ENCODE assay signal across 13 cellular contexts in genomic region chr9:108580021-108580439, GRCh38.
DNase-seq lines count a peak whose midpoint lies in the region; ATAC-seq and TF ChIP-seq lines count a peak whose summit lies in the region.
"Had no signal": no experiment of that assay in that cellular context is flagged by ENCODE, and none has a peak within 500 bp of the region (broad histone marks: within the 10 kb centered on the region; RNA-seq: fewer than 3 reads in every experiment).

No MANE protein-coding gene starts in this region.

- DNase-seq in Calu3 = peak; percentile 55
- peak; percentile 63 for DNase-seq in NCI-H226
- peak; percentile 96 for DNase-seq in epithelial cell of esophagus (ENCODE audit: low read depth)
- DNase-seq in omental fat pad (ENCODE audit: low spot score) = no peak
- DNase-seq in activated CD4-positive, alpha-beta T cell treated with anti-CD3 and anti-CD28 coated beads, Interleukin-2, amount 10 ng/mL, durations not matched to agents 24 days and 14 days = no peak
- no peak for DNase-seq in naive thymus-derived CD8-positive, alpha-beta T cell
- DNase-seq: activated T-cell treated with anti-CD3 and anti-CD28 coated beads, Interleukin-2, amount 50 U/mL, for 48 hours; MM.1S; psoas muscle had no signal

- CTCF ChIA-PET in Calu3 (lab: Charles Lee) = no interaction called here

- no peak overlapping the region for H3K27ac Mint-ChIP-seq in Calu3 (ENCODE audit: unreplicated experiment)
- H3K27ac Mint-ChIP-seq in activated CD4-positive, alpha-beta T cell treated with anti-CD3 and anti-CD28 coated beads, Interleukin-2, amount 10 ng/mL, durations not matched to agents 24 days and 14 days = no peak overlapping the region
- H3K27ac Mint-ChIP-seq in naive thymus-derived CD8-positive, alpha-beta T cell = no peak overlapping the region

- POLR2A ChIA-PET in naive thymus-derived CD8-positive, alpha-beta T cell (lab: Charles Lee) = no interaction called here

- ATAC-seq in omental fat pad (ENCODE audit: low FRiP score) (peak; percentile 14), GM21786 (IDR thresholded peaks at IDR 0.05; ENCODE audit: unreplicated experiment) (no peak), GM18907 (IDR thresholded peaks at IDR 0.05; ENCODE audit: unreplicated experiment) (no peak)
- ATAC-seq in naive thymus-derived CD8-positive, alpha-beta T cell = no peak
- ATAC-seq: gastroesophageal sphincter had no signal

- H3K36me3 Mint-ChIP-seq in Calu3 (ENCODE audit: insufficient read depth, unreplicated experiment) = no peaks in the 10 kb centered on the region
- no peaks in the 10 kb centered on the region for H3K36me3 Mint-ChIP-seq in activated CD4-positive, alpha-beta T cell treated with anti-CD3 and anti-CD28 coated beads, Interleukin-2, amount 10 ng/mL, durations not matched to agents 24 days and 14 days (ENCODE audit: low read depth)
- H3K36me3 Mint-ChIP-seq in naive thymus-derived CD8-positive, alpha-beta T cell = no peaks in the 10 kb centered on the region

- BruUV-seq in Calu3 (replicated peaks; lab: Mats Ljungman, UMichigan) = no TSS peak

- no peaks in the 10 kb centered on the region for H3K9me3 Mint-ChIP-seq in Calu3 (ENCODE audit: low read depth, unreplicated experiment)
- H3K9me3 Mint-ChIP-seq in activated CD4-positive, alpha-beta T cell treated with anti-CD3 and anti-CD28 coated beads, Interleukin-2, amount 10 ng/mL, durations not matched to agents 24 days and 14 days = no peaks in the 10 kb centered on the region
- peaks cover 0 to 10% (median 0%) of the 10 kb centered on the region in 9 donors for H3K9me3 Mint-ChIP-seq in naive thymus-derived CD8-positive, alpha-beta T cell

- H3K4me3 ChIP-seq in epithelial cell of esophagus (ENCODE audit: low read length) = no peak overlapping the region
- H3K4me3 ChIP-seq: breast epithelium, gastroesophageal sphincter, psoas muscle had no signal

- peaks cover 50% of the 10 kb centered on the region for H3K27me3 Mint-ChIP-seq in Calu3 (ENCODE audit: unreplicated experiment)
- H3K27me3 Mint-ChIP-seq in activated CD4-positive, alpha-beta T cell treated with anti-CD3 and anti-CD28 coated beads, Interleukin-2, amount 10 ng/mL, durations not matched to agents 24 days and 14 days = no peaks in the 10 kb centered on the region
- peaks cover 0 to 7% (median 3%) of the 10 kb centered on the region in 5 donors for H3K27me3 Mint-ChIP-seq in naive thymus-derived CD8-positive, alpha-beta T cell

- TF ChIP-seq CTCF in Calu3 (IDR thresholded peaks at IDR 0.05; ENCODE audit: unreplicated experiment) (no peak), epithelial cell of esophagus (IDR thresholded peaks at IDR 0.05; ENCODE audit: insufficient read depth, low read depth, low read length, missing control alignments) (no peak), omental fat pad (IDR thresholded peaks at IDR 0.05) (no peak)

- H3K4me1 Mint-ChIP-seq in Calu3 (ENCODE audit: low read depth, unreplicated experiment) = no peaks in the 10 kb centered on the region
- no peaks in the 10 kb centered on the region for H3K4me1 Mint-ChIP-seq in activated CD4-positive, alpha-beta T cell treated with anti-CD3 and anti-CD28 coated beads, Interleukin-2, amount 10 ng/mL, durations not matched to agents 24 days and 14 days
- no peaks in the 10 kb centered on the region for H3K4me1 Mint-ChIP-seq in naive thymus-derived CD8-positive, alpha-beta T cell

- intact Hi-C loops in Calu3 (cut with micrococcal nuclease; ENCODE audit: unreplicated experiment) = no loop called here
- intact Hi-C loops in activated CD4-positive, alpha-beta T cell treated with anti-CD3 and anti-CD28 coated beads, Interleukin-2, amount 10 ng/mL, durations not matched to agents 24 days and 14 days (cut with micrococcal nuclease) = no loop called here

- no peak overlapping the region for H3K4me3 Mint-ChIP-seq in Calu3 (ENCODE audit: low read depth, unreplicated experiment)
- H3K4me3 Mint-ChIP-seq in activated CD4-positive, alpha-beta T cell treated with anti-CD3 and anti-CD28 coated beads, Interleukin-2, amount 10 ng/mL, durations not matched to agents 24 days and 14 days = no peak overlapping the region
- no peak overlapping the region for H3K4me3 Mint-ChIP-seq in naive thymus-derived CD8-positive, alpha-beta T cell

Comparison
In these comparisons a context has a peak if more than half of its experiments do, and no peak if none do; other contexts are left out.
1. DNase-seq: peak in Calu3 (single experiment), NCI-H226 (single experiment) and epithelial cell of esophagus (single experiment); none in omental fat pad (single experiment), activated CD4-positive, alpha-beta T cell treated with anti-CD3 and anti-CD28 coated beads, Interleukin-2, amount 10 ng/mL, durations not matched to agents 24 days and 14 days (single experiment) and naive thymus-derived CD8-positive, alpha-beta T cell (0 of 10).